ENCODE assay signal across 1 cellular context in the genomic region with DNA sequence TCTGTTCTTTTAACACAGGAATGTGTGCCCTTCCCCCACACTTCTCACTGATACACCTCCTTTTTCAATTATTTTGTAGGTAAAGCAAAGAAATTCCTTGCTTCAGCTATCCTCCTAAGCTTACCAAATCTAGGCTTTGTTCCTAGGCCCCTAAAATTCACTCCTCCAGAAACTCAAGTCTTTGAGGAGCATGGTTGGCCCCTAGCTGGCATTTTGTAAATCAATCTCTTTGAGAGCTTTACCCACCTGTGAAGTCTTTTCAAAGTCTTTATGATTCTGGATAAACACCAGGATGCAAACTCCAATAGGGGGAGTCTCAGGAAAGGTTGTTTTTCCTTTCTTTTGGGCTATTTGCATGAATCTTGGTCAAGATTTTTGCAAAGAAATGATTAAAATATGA.
TF ChIP-seq lines count a peak whose summit lies in the region.

No MANE protein-coding gene starts in this region.

TF ChIP-seq in H1, 55 proteins besides CTCF, POLR2A, EP300 and RAD21 (continued from another document):
- TF ChIP-seq, protein P1, sequence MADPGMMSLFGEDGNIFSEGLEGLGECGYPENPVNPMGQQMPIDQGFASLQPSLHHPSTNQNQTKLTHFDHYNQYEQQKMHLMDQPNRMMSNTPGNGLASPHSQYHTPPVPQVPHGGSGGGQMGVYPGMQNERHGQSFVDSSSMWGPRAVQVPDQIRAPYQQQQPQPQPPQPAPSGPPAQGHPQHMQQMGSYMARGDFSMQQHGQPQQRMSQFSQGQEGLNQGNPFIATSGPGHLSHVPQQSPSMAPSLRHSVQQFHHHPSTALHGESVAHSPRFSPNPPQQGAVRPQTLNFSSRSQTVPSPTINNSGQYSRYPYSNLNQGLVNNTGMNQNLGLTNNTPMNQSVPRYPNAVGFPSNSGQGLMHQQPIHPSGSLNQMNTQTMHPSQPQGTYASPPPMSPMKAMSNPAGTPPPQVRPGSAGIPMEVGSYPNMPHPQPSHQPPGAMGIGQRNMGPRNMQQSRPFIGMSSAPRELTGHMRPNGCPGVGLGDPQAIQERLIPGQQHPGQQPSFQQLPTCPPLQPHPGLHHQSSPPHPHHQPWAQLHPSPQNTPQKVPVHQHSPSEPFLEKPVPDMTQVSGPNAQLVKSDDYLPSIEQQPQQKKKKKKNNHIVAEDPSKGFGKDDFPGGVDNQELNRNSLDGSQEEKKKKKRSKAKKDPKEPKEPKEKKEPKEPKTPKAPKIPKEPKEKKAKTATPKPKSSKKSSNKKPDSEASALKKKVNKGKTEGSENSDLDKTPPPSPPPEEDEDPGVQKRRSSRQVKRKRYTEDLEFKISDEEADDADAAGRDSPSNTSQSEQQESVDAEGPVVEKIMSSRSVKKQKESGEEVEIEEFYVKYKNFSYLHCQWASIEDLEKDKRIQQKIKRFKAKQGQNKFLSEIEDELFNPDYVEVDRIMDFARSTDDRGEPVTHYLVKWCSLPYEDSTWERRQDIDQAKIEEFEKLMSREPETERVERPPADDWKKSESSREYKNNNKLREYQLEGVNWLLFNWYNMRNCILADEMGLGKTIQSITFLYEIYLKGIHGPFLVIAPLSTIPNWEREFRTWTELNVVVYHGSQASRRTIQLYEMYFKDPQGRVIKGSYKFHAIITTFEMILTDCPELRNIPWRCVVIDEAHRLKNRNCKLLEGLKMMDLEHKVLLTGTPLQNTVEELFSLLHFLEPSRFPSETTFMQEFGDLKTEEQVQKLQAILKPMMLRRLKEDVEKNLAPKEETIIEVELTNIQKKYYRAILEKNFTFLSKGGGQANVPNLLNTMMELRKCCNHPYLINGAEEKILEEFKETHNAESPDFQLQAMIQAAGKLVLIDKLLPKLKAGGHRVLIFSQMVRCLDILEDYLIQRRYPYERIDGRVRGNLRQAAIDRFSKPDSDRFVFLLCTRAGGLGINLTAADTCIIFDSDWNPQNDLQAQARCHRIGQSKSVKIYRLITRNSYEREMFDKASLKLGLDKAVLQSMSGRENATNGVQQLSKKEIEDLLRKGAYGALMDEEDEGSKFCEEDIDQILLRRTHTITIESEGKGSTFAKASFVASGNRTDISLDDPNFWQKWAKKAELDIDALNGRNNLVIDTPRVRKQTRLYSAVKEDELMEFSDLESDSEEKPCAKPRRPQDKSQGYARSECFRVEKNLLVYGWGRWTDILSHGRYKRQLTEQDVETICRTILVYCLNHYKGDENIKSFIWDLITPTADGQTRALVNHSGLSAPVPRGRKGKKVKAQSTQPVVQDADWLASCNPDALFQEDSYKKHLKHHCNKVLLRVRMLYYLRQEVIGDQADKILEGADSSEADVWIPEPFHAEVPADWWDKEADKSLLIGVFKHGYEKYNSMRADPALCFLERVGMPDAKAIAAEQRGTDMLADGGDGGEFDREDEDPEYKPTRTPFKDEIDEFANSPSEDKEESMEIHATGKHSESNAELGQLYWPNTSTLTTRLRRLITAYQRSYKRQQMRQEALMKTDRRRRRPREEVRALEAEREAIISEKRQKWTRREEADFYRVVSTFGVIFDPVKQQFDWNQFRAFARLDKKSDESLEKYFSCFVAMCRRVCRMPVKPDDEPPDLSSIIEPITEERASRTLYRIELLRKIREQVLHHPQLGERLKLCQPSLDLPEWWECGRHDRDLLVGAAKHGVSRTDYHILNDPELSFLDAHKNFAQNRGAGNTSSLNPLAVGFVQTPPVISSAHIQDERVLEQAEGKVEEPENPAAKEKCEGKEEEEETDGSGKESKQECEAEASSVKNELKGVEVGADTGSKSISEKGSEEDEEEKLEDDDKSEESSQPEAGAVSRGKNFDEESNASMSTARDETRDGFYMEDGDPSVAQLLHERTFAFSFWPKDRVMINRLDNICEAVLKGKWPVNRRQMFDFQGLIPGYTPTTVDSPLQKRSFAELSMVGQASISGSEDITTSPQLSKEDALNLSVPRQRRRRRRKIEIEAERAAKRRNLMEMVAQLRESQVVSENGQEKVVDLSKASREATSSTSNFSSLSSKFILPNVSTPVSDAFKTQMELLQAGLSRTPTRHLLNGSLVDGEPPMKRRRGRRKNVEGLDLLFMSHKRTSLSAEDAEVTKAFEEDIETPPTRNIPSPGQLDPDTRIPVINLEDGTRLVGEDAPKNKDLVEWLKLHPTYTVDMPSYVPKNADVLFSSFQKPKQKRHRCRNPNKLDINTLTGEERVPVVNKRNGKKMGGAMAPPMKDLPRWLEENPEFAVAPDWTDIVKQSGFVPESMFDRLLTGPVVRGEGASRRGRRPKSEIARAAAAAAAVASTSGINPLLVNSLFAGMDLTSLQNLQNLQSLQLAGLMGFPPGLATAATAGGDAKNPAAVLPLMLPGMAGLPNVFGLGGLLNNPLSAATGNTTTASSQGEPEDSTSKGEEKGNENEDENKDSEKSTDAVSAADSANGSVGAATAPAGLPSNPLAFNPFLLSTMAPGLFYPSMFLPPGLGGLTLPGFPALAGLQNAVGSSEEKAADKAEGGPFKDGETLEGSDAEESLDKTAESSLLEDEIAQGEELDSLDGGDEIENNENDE (IDR thresholded peaks at IDR 0.05; ENCODE audit: insufficient replicate concordance, low read length): peak; percentile 49
